Comparison of ENCODE assay signal across 10 cellular contexts in genomic region chr9:96491079-96491879, GRCh38. TPM values are rescaled to one million over a fixed set of nuclear protein-coding genes. Genes with fewer than 3 reads are reported as not detected.
DNase-seq lines count a peak whose midpoint lies in the region; ATAC-seq and TF ChIP-seq lines count a peak whose summit lies in the region.
"Had no signal": no experiment of that assay in that cellular context is flagged by ENCODE, and none has a peak within 500 bp of the region (broad histone marks: within the 10 kb centered on the region; RNA-seq: fewer than 3 reads in every experiment).

No MANE protein-coding gene starts in this region.

- H3K36me3 Mint-ChIP-seq in activated CD8-positive, alpha-beta T cell treated with anti-CD3 and anti-CD28 coated beads, Interleukin-2, amount 10 ng/mL, durations not matched to agents 7 days and 5 days (ENCODE audit: low read depth) = peaks cover 4% of the 10 kb centered on the region

- no peak overlapping the region for H3K27ac Mint-ChIP-seq in activated CD8-positive, alpha-beta T cell treated with anti-CD3 and anti-CD28 coated beads, Interleukin-2, amount 10 ng/mL, durations not matched to agents 7 days and 5 days
- H3K27ac Mint-ChIP-seq: stimulated activated memory B cell treated with anti-CD40 and anti-IgM and Interleukin-4, amounts not matched to agents 10 μg/mL and 1 μg/mL and 100 μg/mL, for 72 hours had no signal

- no peak overlapping the region for H3K4me3 ChIP-seq in heart left ventricle
- H3K4me3 ChIP-seq: psoas muscle had no signal

- H3K4me1 ChIP-seq in heart left ventricle = peaks cover 3 to 41% (median 27%) of the 10 kb centered on the region in 12 donors

- peaks cover 0 to 60% (median 31%) of the 10 kb centered on the region in 9 donors for H3K36me3 ChIP-seq in heart left ventricle

- no peaks in the 10 kb centered on the region for H3K9me3 Mint-ChIP-seq in activated CD8-positive, alpha-beta T cell treated with anti-CD3 and anti-CD28 coated beads, Interleukin-2, amount 10 ng/mL, durations not matched to agents 7 days and 5 days (ENCODE audit: insufficient read depth)
- H3K9me3 Mint-ChIP-seq: stimulated activated memory B cell treated with anti-CD40 and anti-IgM and Interleukin-4, amounts not matched to agents 10 μg/mL and 1 μg/mL and 100 μg/mL, for 72 hours had no signal

- CTCF ChIA-PET in activated CD8-positive, alpha-beta T cell treated with anti-CD3 and anti-CD28 coated beads, Interleukin-2, amount 10 ng/mL, durations not matched to agents 7 days and 5 days (lab: Charles Lee) = no interaction called here

- H3K27ac ChIP-seq in heart left ventricle = peak overlapping the region; percentile 16 to 71 (median 46)
- H3K27ac ChIP-seq: psoas muscle had no signal

- intact Hi-C loops in heart left ventricle (cut with DNase I) = no loop called here
- intact Hi-C loops in left colon (cut with DNase I, micrococcal nuclease) = no loop called here

- H3K4me1 Mint-ChIP-seq in activated CD8-positive, alpha-beta T cell treated with anti-CD3 and anti-CD28 coated beads, Interleukin-2, amount 10 ng/mL, durations not matched to agents 7 days and 5 days (ENCODE audit: low read depth) = peaks cover 9% of the 10 kb centered on the region
- H3K4me1 Mint-ChIP-seq: stimulated activated memory B cell treated with anti-CD40 and anti-IgM and Interleukin-4, amounts not matched to agents 10 μg/mL and 1 μg/mL and 100 μg/mL, for 72 hours had no signal

- peak; percentile 44 for ATAC-seq in activated CD8-positive, alpha-beta T cell treated with anti-CD3 and anti-CD28 coated beads, Interleukin-2, amount 10 ng/mL, durations not matched to agents 7 days and 5 days
- ATAC-seq in heart left ventricle (peak in 3 of 4 donors; percentile 18 to 38 (median 31)), left colon (no peak)
- ATAC-seq: stimulated activated memory B cell treated with anti-CD40 and anti-IgM and Interleukin-4, amounts not matched to agents 10 μg/mL and 1 μg/mL and 100 μg/mL, for 72 hours had no signal

- no peaks in the 10 kb centered on the region for H3K9me3 ChIP-seq in heart left ventricle
- H3K9me3 ChIP-seq: psoas muscle had no signal

- H3K27me3 Mint-ChIP-seq in activated CD8-positive, alpha-beta T cell treated with anti-CD3 and anti-CD28 coated beads, Interleukin-2, amount 10 ng/mL, durations not matched to agents 7 days and 5 days (ENCODE audit: low read depth) = no peaks in the 10 kb centered on the region
- H3K27me3 Mint-ChIP-seq: stimulated activated memory B cell treated with anti-CD40 and anti-IgM and Interleukin-4, amounts not matched to agents 10 μg/mL and 1 μg/mL and 100 μg/mL, for 72 hours had no signal

- DNase-seq in MV-4-11 (lab: John Stamatoyannopoulos, UW) (peak; percentile 58), heart left ventricle (no peak), NCI-H187 treated with DMSO at 0.1 percent for 48 hours (lab: John Stamatoyannopoulos, UW) (no peak), NCI-H1048 (lab: John Stamatoyannopoulos, UW) (no peak), left colon (no peak)
- DNase-seq in activated CD8-positive, alpha-beta T cell treated with anti-CD3 and anti-CD28 coated beads, Interleukin-2, amount 10 ng/mL, durations not matched to agents 7 days and 5 days = peak; percentile 24
- DNase-seq in stimulated activated CD4-positive, alpha-beta T cell treated with anti-CD3 and anti-CD28 coated beads, TNF-alpha, amount 100 ng/mL, for 48 hours (ENCODE audit: low read depth in 3 of 3) = peak in 2 of 3 donors; percentile 2 to 8
- DNase-seq: dermis blood vessel endothelial cell, psoas muscle had no signal

- WGBS in heart left ventricle, 4 donors = 54 to 67% (median 61%) methylated on average over 10 of the region's 10 CpGs

- no peak for TF ChIP-seq CTCF in heart left ventricle (IDR thresholded peaks at IDR 0.05)

- POLR2A ChIA-PET in activated CD8-positive, alpha-beta T cell treated with anti-CD3 and anti-CD28 coated beads, Interleukin-2, amount 10 ng/mL, durations not matched to agents 7 days and 5 days (lab: Charles Lee) = no interaction called here

- H3K27me3 ChIP-seq in heart left ventricle = no peaks in the 10 kb centered on the region

- H3K4me3 Mint-ChIP-seq in activated CD8-positive, alpha-beta T cell treated with anti-CD3 and anti-CD28 coated beads, Interleukin-2, amount 10 ng/mL, durations not matched to agents 7 days and 5 days = no peak overlapping the region
- H3K4me3 Mint-ChIP-seq: stimulated activated memory B cell treated with anti-CD40 and anti-IgM and Interleukin-4, amounts not matched to agents 10 μg/mL and 1 μg/mL and 100 μg/mL, for 72 hours had no signal

- no peak for TF ChIP-seq POLR2A in heart left ventricle (IDR thresholded peaks at IDR 0.05)

RNA-seq across cellular contexts. Expression of gene HABP4, which starts 41.3 kb away (rescaled TPM):
- 1 to 10 TPM; 4.1 to 5.0 TPM for total RNA-seq in activated CD8-positive, alpha-beta T cell treated with anti-CD3 and anti-CD28 coated beads, Interleukin-2, amount 10 ng/mL, durations not matched to agents 7 days and 5 days
- total RNA-seq in heart left ventricle (10 to 100 TPM; 17.8 to 35.7 (median 25.9) TPM), left colon (1 to 10 TPM; 2.0 to 4.3 TPM)
- polyA plus RNA-seq in heart left ventricle = 10 to 100 TPM; 21.6 to 28.6 TPM

Comparison
In these comparisons a context has a peak if more than half of its experiments do, and no peak if none do; other contexts are left out.
1. DNase-seq: peak in MV-4-11 (single experiment), activated CD8-positive, alpha-beta T cell treated with anti-CD3 and anti-CD28 coated beads, Interleukin-2, amount 10 ng/mL, durations not matched to agents 7 days and 5 days (single experiment) and stimulated activated CD4-positive, alpha-beta T cell treated with anti-CD3 and anti-CD28 coated beads, TNF-alpha, amount 100 ng/mL, for 48 hours (2 of 3); none in heart left ventricle (0 of 5), NCI-H187 treated with DMSO at 0.1 percent for 48 hours (single experiment), NCI-H1048 (single experiment) and left colon (0 of 2).